21 cellular contexts compared by ENCODE assay signal in the genomic region with DNA sequence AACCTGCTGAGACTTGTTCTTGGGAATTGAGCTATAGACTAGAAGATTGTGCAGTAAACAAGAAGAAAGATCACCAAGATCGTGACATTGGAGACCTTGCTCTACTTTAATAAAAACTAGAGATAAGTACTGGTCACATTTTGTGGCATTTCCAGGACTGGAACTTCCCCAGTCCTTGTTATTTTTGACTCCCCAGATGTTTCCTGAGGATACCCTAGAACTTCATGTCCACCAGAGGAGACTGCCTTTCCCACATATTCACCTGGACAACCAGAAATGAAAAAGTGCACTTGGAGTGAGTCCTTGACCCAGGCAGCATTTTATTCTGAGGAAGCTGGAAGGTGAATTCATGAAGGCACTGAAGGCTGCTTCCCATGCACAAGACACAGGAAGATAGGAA. TPM values are rescaled to one million over a fixed set of nuclear protein-coding genes. Genes with fewer than 3 reads are reported as not detected.
DNase-seq lines count a peak whose midpoint lies in the region; ATAC-seq, FAIRE-seq and TF ChIP-seq lines count a peak whose summit lies in the region.
"Had no signal": no experiment of that assay in that cellular context is flagged by ENCODE, and none has a peak within 500 bp of the region (broad histone marks: within the 10 kb centered on the region; RNA-seq: fewer than 3 reads in every experiment).

No MANE protein-coding gene starts in this region.

- no TSS peak for BruUV-seq in endothelial cell of umbilical vein (replicated peaks; lab: Mats Ljungman, UMichigan)

- TF ChIP-seq CTCF in natural killer cell (IDR thresholded peaks at IDR 0.05) (no peak), endothelial cell of umbilical vein (IDR thresholded peaks at IDR 0.05; ENCODE audit: extremely low read depth in 1 of 2, insufficient read depth in 1 of 2, low read depth in 1 of 2, low read length in 2 of 2) (no peak)

- POLR2A ChIA-PET in endothelial cell of umbilical vein (lab: Charles Lee): no interaction called here

- FAIRE-seq in endothelial cell of umbilical vein (lab: Jason Lieb, UNC): no peak
- FAIRE-seq: A549, GM12878, GM18507 had no signal

- no peaks in the 10 kb centered on the region for H3K79me2 ChIP-seq in endothelial cell of umbilical vein (ENCODE audit: control insufficient read depth, insufficient read depth, low read length)

- H2AFZ ChIP-seq in endothelial cell of umbilical vein (ENCODE audit: low read depth, low read length): peak overlapping the region; percentile 65
- H2AFZ ChIP-seq: GM23248 had no signal

- ATAC-seq in natural killer cell treated with Interleukin-12 subunit alpha and Interleukin-12 subunit beta and Interleukin-15 and Interleukin-18, amount 100 ng/mL, for 72 hours: no peak
- ATAC-seq in natural killer cell (no peak), HG02798 (IDR thresholded peaks at IDR 0.05; ENCODE audit: poor library complexity, unreplicated experiment) (no peak)
- ATAC-seq: A549, GM12878 had no signal

- H3K4me3 ChIP-seq in endothelial cell of umbilical vein (replicated peaks in 1 of 3; ENCODE audit: insufficient read depth in 1 of 3, low read depth in 1 of 3, low read length in 3 of 3): no peak overlapping the region
- H3K4me3 ChIP-seq: A549, GM12878, GM23248 had no signal

- peaks cover 44 to 62% of the 10 kb centered on the region in 2 donors for H3K4me1 Mint-ChIP-seq in natural killer cell treated with Interleukin-12 subunit alpha and Interleukin-12 subunit beta and Interleukin-15 and Interleukin-18, amount 100 ng/mL, for 72 hours (ENCODE audit: low read depth in 2 of 2)
- H3K4me1 Mint-ChIP-seq in natural killer cell: peaks cover 4 to 28% of the 10 kb centered on the region in 2 donors
- H3K4me1 Mint-ChIP-seq: CD4-positive, CD25-positive, alpha-beta regulatory T cell had no signal

- CTCF ChIA-PET in endothelial cell of umbilical vein (lab: Charles Lee): interaction anchor here (1.0 to 1.5 kb wide), 3 partner anchors 20 to 118 kb away, joined by 3 to 8 read pairs (median 3); a partner anchor contains a TSS

- peak overlapping the region; percentile 73 for H3K4me3 Mint-ChIP-seq in natural killer cell treated with Interleukin-12 subunit alpha and Interleukin-12 subunit beta and Interleukin-15 and Interleukin-18, amount 100 ng/mL, for 72 hours
- H3K4me3 Mint-ChIP-seq in natural killer cell: no peak overlapping the region
- H3K4me3 Mint-ChIP-seq: CD4-positive, CD25-positive, alpha-beta regulatory T cell; IgD-negative memory B cell had no signal

- H3K36me3 ChIP-seq in endothelial cell of umbilical vein (ENCODE audit: control insufficient read depth in 2 of 2, extremely low read depth in 1 of 2, insufficient read depth in 2 of 2, low read length in 2 of 2): no peaks in the 10 kb centered on the region

- peak overlapping the region; percentile 89 for H3K27ac Mint-ChIP-seq in natural killer cell treated with Interleukin-12 subunit alpha and Interleukin-12 subunit beta and Interleukin-15 and Interleukin-18, amount 100 ng/mL, for 72 hours
- H3K27ac Mint-ChIP-seq in natural killer cell: no peak overlapping the region
- H3K27ac Mint-ChIP-seq: CD4-positive, CD25-positive, alpha-beta regulatory T cell; IgD-negative memory B cell had no signal

- no peaks in the 10 kb centered on the region for H3K36me3 Mint-ChIP-seq in natural killer cell treated with Interleukin-12 subunit alpha and Interleukin-12 subunit beta and Interleukin-15 and Interleukin-18, amount 100 ng/mL, for 72 hours
- no peaks in the 10 kb centered on the region for H3K36me3 Mint-ChIP-seq in natural killer cell
- H3K36me3 Mint-ChIP-seq: CD4-positive, CD25-positive, alpha-beta regulatory T cell; IgD-negative memory B cell had no signal

- no peaks in the 10 kb centered on the region for H3K9me3 ChIP-seq in endothelial cell of umbilical vein (replicated peaks; ENCODE audit: control insufficient read depth, insufficient read depth, low read length)

- peaks cover 0 to 3% of the 10 kb centered on the region in 2 donors for H3K27me3 Mint-ChIP-seq in natural killer cell treated with Interleukin-12 subunit alpha and Interleukin-12 subunit beta and Interleukin-15 and Interleukin-18, amount 100 ng/mL, for 72 hours
- H3K27me3 Mint-ChIP-seq in natural killer cell (ENCODE audit: low read depth in 2 of 2): peaks cover 0 to 3% of the 10 kb centered on the region in 2 donors

- peaks cover 0 to 2% of the 10 kb centered on the region in 2 experiments for H3K27me3 ChIP-seq in endothelial cell of umbilical vein (ENCODE audit: control insufficient read depth in 2 of 2, insufficient read depth in 2 of 2, low read length in 2 of 2)

- no peak for TF ChIP-seq POLR2A in endothelial cell of umbilical vein (IDR thresholded peaks at IDR 0.05; ENCODE audit: low read depth, low read length)

- dilution Hi-C loops in endothelial cell of umbilical vein (cut with MboI; ENCODE audit: extremely low pct_ligation_motif_present, low sequenced_read_pairs): no loop called here

- no peaks in the 10 kb centered on the region for H3K9me1 ChIP-seq in endothelial cell of umbilical vein (replicated peaks; ENCODE audit: control insufficient read depth, extremely low read depth, insufficient read depth, low read length)

- DNase-seq in natural killer cell treated with Interleukin-12 subunit alpha and Interleukin-12 subunit beta and Interleukin-15 and Interleukin-18, amount 100 ng/mL, for 72 hours (ENCODE audit: low spot score): no peak
- no peak for DNase-seq in natural killer cell
- peak; percentile 60 for DNase-seq in dermis blood vessel endothelial cell
- DNase-seq in endothelial cell of umbilical vein (ENCODE audit: low read depth, low spot score): peak; percentile 43
- no peak for DNase-seq in NCI-H748 (lab: John Stamatoyannopoulos, UW; ENCODE audit: unreplicated experiment)
- no peak for DNase-seq in KG1 (lab: John Stamatoyannopoulos, UW)
- DNase-seq: Calu3; CD4-positive, CD25-positive, alpha-beta regulatory T cell; DMS 273 treated with DMSO at 0.1 percent for 48 hours; DMS79; GM23248; H7 had no signal

- no peak overlapping the region for H3K4me2 ChIP-seq in endothelial cell of umbilical vein (ENCODE audit: insufficient read depth, low read length)
- H3K4me2 ChIP-seq: A549 had no signal

- H3K9me3 Mint-ChIP-seq in natural killer cell treated with Interleukin-12 subunit alpha and Interleukin-12 subunit beta and Interleukin-15 and Interleukin-18, amount 100 ng/mL, for 72 hours: no peaks in the 10 kb centered on the region
- H3K9me3 Mint-ChIP-seq in natural killer cell: no peaks in the 10 kb centered on the region
- H3K9me3 Mint-ChIP-seq: CD4-positive, CD25-positive, alpha-beta regulatory T cell had no signal

- intact Hi-C loops in natural killer cell (cut with micrococcal nuclease): no loop called here
- intact Hi-C loops in endothelial cell of umbilical vein (cut with micrococcal nuclease): loop anchor here (2.0 kb wide), 1 partner anchor 471 kb away; no protein-coding TSS in a partner anchor

- H3K9ac ChIP-seq in endothelial cell of umbilical vein (replicated peaks; ENCODE audit: extremely low read depth, insufficient read depth, low read length): no peak overlapping the region
- H3K9ac ChIP-seq: GM23248 had no signal

- H3K27ac ChIP-seq in endothelial cell of umbilical vein (ENCODE audit: insufficient read depth, low read depth, low read length): peak overlapping the region; percentile 87
- H3K27ac ChIP-seq: A549, GM23248 had no signal

- peaks cover 20% of the 10 kb centered on the region for H3K4me1 ChIP-seq in endothelial cell of umbilical vein (ENCODE audit: control insufficient read depth, extremely low read depth, insufficient read depth, low read length)
- H3K4me1 ChIP-seq: A549 had no signal

- no peaks in the 10 kb centered on the region for H4K20me1 ChIP-seq in endothelial cell of umbilical vein (replicated peaks; ENCODE audit: control insufficient read depth, extremely low read depth, insufficient read depth, low read length)

RNA-seq across cellular contexts. Expression of a gene that starts 5.7 kb away (rescaled TPM):
- 1 to 10 TPM; 1.1 to 1.8 TPM for total RNA-seq in natural killer cell treated with Interleukin-12 subunit alpha and Interleukin-12 subunit beta and Interleukin-15 and Interleukin-18, amount 100 ng/mL, for 72 hours
- total RNA-seq in natural killer cell (not detected), dermis blood vessel endothelial cell (not detected in 2 replicates), endothelial cell of umbilical vein (not detected in 2 replicates)
- not detected in 2 replicates for polyA plus RNA-seq in endothelial cell of umbilical vein
- not detected in 2 replicates for polyA plus RNA-seq in endothelial cell of umbilical vein (2011; cell fraction: cytosol; rRNA removed)
- polyA plus RNA-seq in endothelial cell of umbilical vein (2011; cell fraction: nucleus; rRNA removed): 0.07 TPM in 1 of 2 replicates, not detected in the other
- polyA plus RNA-seq in endothelial cell of umbilical vein (2012): not detected in 2 replicates
- not detected in 2 replicates for polyA minus RNA-seq in endothelial cell of umbilical vein
- not detected for polyA minus RNA-seq in endothelial cell of umbilical vein (2011; cell fraction: cytosol; rRNA and poly(A)+ RNA removed)
- not detected in 2 replicates for polyA minus RNA-seq in endothelial cell of umbilical vein (2011; cell fraction: nucleus; rRNA and poly(A)+ RNA removed)
- total RNA-seq: Calu3; CD4-positive, CD25-positive, alpha-beta regulatory T cell; GM12878; GM23248; H7; HT-29 had no signal
- polyA plus RNA-seq: AG04450; BJ; CD4-positive, CD25-positive, alpha-beta regulatory T cell; GM12878; GM23248; IgD-negative memory B cell had no signal

RNA-seq across cellular contexts. Expression of a gene that starts 9.5 kb away (rescaled TPM):
- total RNA-seq in natural killer cell treated with Interleukin-12 subunit alpha and Interleukin-12 subunit beta and Interleukin-15 and Interleukin-18, amount 100 ng/mL, for 72 hours: 10 to 100 TPM in 1 of 2 donors, 1 to 10 TPM in 1; 8.9 to 23.5 TPM
- total RNA-seq in natural killer cell (1 to 10 TPM in 1 of 3 donors, under 1 TPM in 2; 0.33 to 1.4 (median 0.39) TPM), dermis blood vessel endothelial cell (0.09 and 0.34 TPM in 2 replicates), endothelial cell of umbilical vein (not detected in 2 replicates)
- polyA plus RNA-seq in endothelial cell of umbilical vein: not detected in 2 replicates
- not detected in 2 replicates for polyA plus RNA-seq in endothelial cell of umbilical vein (2011; cell fraction: cytosol; rRNA removed)
- 0.07 TPM in 1 of 2 replicates, not detected in the other for polyA plus RNA-seq in endothelial cell of umbilical vein (2011; cell fraction: nucleus; rRNA removed)
- polyA plus RNA-seq in endothelial cell of umbilical vein (2012): not detected in 2 replicates
- not detected in 2 replicates for polyA minus RNA-seq in endothelial cell of umbilical vein
- polyA minus RNA-seq in endothelial cell of umbilical vein (2011; cell fraction: cytosol; rRNA and poly(A)+ RNA removed): not detected
- not detected in 2 replicates for polyA minus RNA-seq in endothelial cell of umbilical vein (2011; cell fraction: nucleus; rRNA and poly(A)+ RNA removed)
- total RNA-seq: Calu3; CD4-positive, CD25-positive, alpha-beta regulatory T cell; GM12878; GM23248; H7; HT-29 had no signal
- polyA plus RNA-seq: A549; AG04450; BJ; CD4-positive, CD25-positive, alpha-beta regulatory T cell; GM23248; IgD-negative memory B cell had no signal

RNA-seq across cellular contexts. Expression of a gene that starts 39.5 kb away (rescaled TPM):
- total RNA-seq in natural killer cell treated with Interleukin-12 subunit alpha and Interleukin-12 subunit beta and Interleukin-15 and Interleukin-18, amount 100 ng/mL, for 72 hours: 1 to 10 TPM in 1 of 2 donors, under 1 TPM in 1; 0.98 to 1.1 TPM
- total RNA-seq in natural killer cell (not detected), dermis blood vessel endothelial cell (not detected in 2 replicates), endothelial cell of umbilical vein (not detected in 2 replicates)
- not detected in 2 replicates for polyA plus RNA-seq in endothelial cell of umbilical vein
- polyA plus RNA-seq in endothelial cell of umbilical vein (2011; cell fraction: cytosol; rRNA removed): not detected in 2 replicates
- polyA plus RNA-seq in endothelial cell of umbilical vein (2011; cell fraction: nucleus; rRNA removed): not detected in 2 replicates
- polyA plus RNA-seq in endothelial cell of umbilical vein (2012): not detected in 2 replicates
- polyA minus RNA-seq in endothelial cell of umbilical vein: not detected in 2 replicates
- not detected for polyA minus RNA-seq in endothelial cell of umbilical vein (2011; cell fraction: cytosol; rRNA and poly(A)+ RNA removed)
- not detected in 2 replicates for polyA minus RNA-seq in endothelial cell of umbilical vein (2011; cell fraction: nucleus; rRNA and poly(A)+ RNA removed)
- total RNA-seq: Calu3; CD4-positive, CD25-positive, alpha-beta regulatory T cell; G401; GM12878; GM23248; H7; HT-29 had no signal
- polyA plus RNA-seq: A549; AG04450; BJ; CD4-positive, CD25-positive, alpha-beta regulatory T cell; GM12878; GM23248; IgD-negative memory B cell had no signal

Comparison
In these comparisons a context has a peak if more than half of its experiments do, and no peak if none do; other contexts are left out.
1. H3K27ac Mint-ChIP-seq: peak in natural killer cell treated with Interleukin-12 subunit alpha and Interleukin-12 subunit beta and Interleukin-15 and Interleukin-18, amount 100 ng/mL, for 72 hours (2 of 2); none in natural killer cell (0 of 2).
2. DNase-seq: peak in dermis blood vessel endothelial cell (single experiment) and endothelial cell of umbilical vein (single experiment); none in natural killer cell treated with Interleukin-12 subunit alpha and Interleukin-12 subunit beta and Interleukin-15 and Interleukin-18, amount 100 ng/mL, for 72 hours (single experiment), natural killer cell (single experiment), NCI-H748 (single experiment) and KG1 (single experiment).